ENCODE assay signal across 29 cellular contexts in the genomic region with DNA sequence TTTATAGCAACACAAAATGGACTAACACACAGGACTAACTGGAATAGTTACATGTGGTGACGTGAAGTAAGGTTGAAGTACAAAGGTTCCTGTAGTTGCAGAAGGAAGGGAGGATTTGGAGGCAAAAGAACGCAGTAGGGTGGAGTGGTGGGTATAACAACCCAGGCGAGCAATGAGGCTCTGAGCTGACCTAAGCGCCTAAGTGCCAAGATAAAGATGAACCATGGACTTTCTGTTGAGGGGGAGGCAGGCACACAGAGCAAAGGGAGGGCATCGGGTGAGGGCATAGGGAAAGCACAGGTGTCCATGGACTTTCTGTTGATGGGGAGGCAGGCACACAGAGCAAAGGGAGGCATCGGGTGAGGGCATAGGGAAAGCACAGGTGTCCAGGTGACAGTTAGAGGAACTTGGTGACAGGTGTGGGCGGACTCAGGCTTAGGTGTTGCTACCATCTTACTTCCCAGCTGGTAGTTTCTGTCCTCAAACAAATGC. TPM values are rescaled to one million over a fixed set of nuclear protein-coding genes. Genes with fewer than 3 reads are reported as not detected.
DNase-seq lines count a peak whose midpoint lies in the region; ATAC-seq, FAIRE-seq and TF ChIP-seq lines count a peak whose summit lies in the region.
"Had no signal": no experiment of that assay in that cellular context is flagged by ENCODE, and none has a peak within 500 bp of the region (broad histone marks: within the 10 kb centered on the region; RNA-seq: fewer than 3 reads in every experiment).

No MANE protein-coding gene starts in this region.

- H2BK15ac ChIP-seq in H9 (ENCODE audit: low read depth, low read length): no peak overlapping the region

- 79% methylated on average over 7 of the region's 7 CpGs for WGBS in A549 (ENCODE audit: missing lambda C conversion rate)
- no CpG with 5 or more reads among the region's 7 CpGs for WGBS in H9 (ENCODE audit: extremely low coverage, insufficient read length, low lambda C conversion rate)
- 78 to 92% (median 87%) methylated on average over 7 of the region's 7 CpGs for WGBS in adrenal gland, 4 donors

- no peak overlapping the region for H3T11ph ChIP-seq in H9 (ENCODE audit: low read length)

- H4K20me1 ChIP-seq in OCI-LY7 (ENCODE audit: insufficient read depth, low read length) (no peaks in the 10 kb centered on the region), osteoblast (ENCODE audit: insufficient read depth, low read length) (no peaks in the 10 kb centered on the region), H9 (ENCODE audit: control insufficient read depth, insufficient read depth, insufficient read length) (peaks cover 3% of the 10 kb centered on the region)

- no peak for TF ChIP-seq RAD21 in A549 (conservative IDR thresholded peaks at IDR 0.05 in 1 of 2, IDR thresholded peaks at IDR 0.05 in 1 of 2)

- no peak overlapping the region for H2BK120ac ChIP-seq in H9 (ENCODE audit: low read depth, low read length, poor library complexity, severe bottlenecking)

- H2BK12ac ChIP-seq in H9 (ENCODE audit: insufficient read length, low read depth, low read length): no peak overlapping the region

- H3K4me3 Mint-ChIP-seq in H9: no peak overlapping the region
- H3K4me3 Mint-ChIP-seq: neural progenitor cell had no signal

- peaks cover 22 to 65% (median 60%) of the 10 kb centered on the region in 3 experiments for H3K36me3 Mint-ChIP-seq in H9 (ENCODE audit: insufficient read depth in 1 of 3, low read depth in 3 of 3)
- H3K36me3 Mint-ChIP-seq: neural progenitor cell had no signal

- DNase-seq in A549 (ENCODE audit: low read depth in 1 of 2, low spot score in 1 of 2) (no peak), OCI-LY7 (ENCODE audit: low spot score) (peak; percentile 86), kidney (peak; percentile 17), osteoblast (ENCODE audit: insufficient read length, low spot score, missing footprints) (peak; percentile 39), H9 (no peak), adrenal gland (no peak)
- no peak for DNase-seq in activated CD4-positive, CD25-positive, alpha-beta regulatory T cell (lab: John Stamatoyannopoulos, UW)
- DNase-seq: activated CD8-positive, alpha-beta memory T cell treated with anti-CD3 and anti-CD28 coated beads for 24 hours; activated naive CD4-positive, alpha-beta T cell treated with Interleukin-2 at 50 U/mL for 16 hours; activated T-cell treated with anti-CD3 and anti-CD28 coated beads, Interleukin-2, amount 50 U/mL, for 48 hours; C1 segment of cervical spinal cord; DMS 273 treated with DMSO at 0.1 percent for 48 hours; heart left ventricle; left ventricle myocardium inferior; midbrain; MV-4-11; NCI-H1694 treated with DMSO at 0.1 percent for 48 hours; NCI-H226; NCI-H774; PC-3; retina had no signal

- no peaks in the 10 kb centered on the region for H3K27me3 Mint-ChIP-seq in H9 (ENCODE audit: low read depth)

- CTCF ChIA-PET in A549 (lab: Yijun Ruan, JAX) (interaction anchor here (0.7 to 24.7 kb wide), 3 partner anchors 21 to 37 kb away, joined by 3 to 705 read pairs (median 6); partner anchors contain the start of gene TNFRSF1A), OCI-LY7 (lab: Charles Lee; ENCODE audit: unreplicated experiment) (interaction anchor here (0.6 kb wide), 1 partner anchor 14 kb away, joined by 3 read pairs; no protein-coding TSS in a partner anchor)

- peaks cover 12% of the 10 kb centered on the region in 2 experiments for H3K4me1 Mint-ChIP-seq in H9

- H3K4ac ChIP-seq in H9 (ENCODE audit: low read depth, low read length): no peak overlapping the region

- no peak overlapping the region for H3K27ac Mint-ChIP-seq in H9
- H3K27ac Mint-ChIP-seq: neural progenitor cell had no signal

- H3K23me2 ChIP-seq in H9 (ENCODE audit: insufficient read length, low read depth, low read length, poor library complexity, severe bottlenecking): peaks cover 4% of the 10 kb centered on the region

- H3K79me2 ChIP-seq in OCI-LY7 (ENCODE audit: insufficient read depth, low read depth, low read length) (no peaks in the 10 kb centered on the region), osteoblast (ENCODE audit: insufficient read depth, low read length) (no peaks in the 10 kb centered on the region), H9 (ENCODE audit: insufficient read depth, low read length) (no peaks in the 10 kb centered on the region)

- H3K14ac ChIP-seq in H9 (ENCODE audit: insufficient read depth, low read length): no peak overlapping the region

- no peaks in the 10 kb centered on the region for H3K79me1 ChIP-seq in H9 (ENCODE audit: insufficient read depth, low read depth, low read length, poor library complexity, severe bottlenecking)

- POLR2A ChIA-PET in A549 (lab: Yijun Ruan, JAX): interaction anchor here (1.3 kb wide), 1 partner anchor 24 kb away, joined by 5 read pairs; no protein-coding TSS in a partner anchor
- POLR2A ChIA-PET in OCI-LY7 (lab: Charles Lee): interaction anchor here (0.7 to 8.3 kb wide), 6 partner anchors 15 to 163 kb away, joined by 4 to 55 read pairs (median 4); partner anchors contain the start of gene CD27

- H3K36me3 ChIP-seq in OCI-LY7 (ENCODE audit: insufficient read depth, low read length): no peaks in the 10 kb centered on the region
- peaks cover 12 to 22% of the 10 kb centered on the region in 2 donors for H3K36me3 ChIP-seq in kidney (ENCODE audit: control insufficient read depth in 1 of 2, insufficient read depth in 2 of 2, low read length in 2 of 2)
- no peaks in the 10 kb centered on the region for H3K36me3 ChIP-seq in osteoblast (ENCODE audit: insufficient read depth, low read length)
- H3K36me3 ChIP-seq in adrenal gland (replicated peaks in 1 of 2): no peaks in the 10 kb centered on the region
- H3K36me3 ChIP-seq: cardiac muscle cell, heart left ventricle, left ventricle myocardium inferior, neural progenitor cell had no signal

- peak overlapping the region in 1 of 2 donors; percentile 23 for H3K9ac ChIP-seq in kidney (ENCODE audit: low read length in 2 of 2)
- H3K9ac ChIP-seq in H9 (ENCODE audit: extremely low read depth, insufficient read length, low read length): no peak overlapping the region
- H3K9ac ChIP-seq: KMS-11, neural progenitor cell had no signal

- H3K9me2 ChIP-seq in OCI-LY7 (ENCODE audit: insufficient read depth, low read length): no peaks in the 10 kb centered on the region

- no peak for ATAC-seq in A549
- no peak for ATAC-seq in HG03354 (IDR thresholded peaks at IDR 0.05; ENCODE audit: poor library complexity, severe bottlenecking, unreplicated experiment)
- ATAC-seq: HCT116, heart left ventricle, PC-3 had no signal

- no TSS peak for BruUV-seq in OCI-LY7 (replicated peaks; lab: Mats Ljungman, UMichigan)

- TF ChIP-seq EP300 in A549 (IDR thresholded peaks at IDR 0.05): no peak

- no peak overlapping the region for H3K23ac ChIP-seq in H9 (ENCODE audit: insufficient read length, low read depth, low read length)

- H2BK20ac ChIP-seq in H9 (ENCODE audit: low read depth, low read length, poor library complexity, severe bottlenecking): no peak overlapping the region

- no peaks in the 10 kb centered on the region; a peak in 1 of 5 replicates for H3K9me3 Mint-ChIP-seq in H9
- H3K9me3 Mint-ChIP-seq: neural progenitor cell had no signal

- no peak overlapping the region for H3K56ac ChIP-seq in H9 (ENCODE audit: insufficient read length, low read depth, low read length)

- intact Hi-C loops in OCI-LY7 (cut with micrococcal nuclease; ENCODE audit: unreplicated experiment) (loop anchor here (5.0 kb wide), 1 partner anchor 1533 kb away; no protein-coding TSS in a partner anchor), kidney (cut with DNase I) (no loop called here), adrenal gland (cut with DNase I) (no loop called here)

- no peak overlapping the region for H4K91ac ChIP-seq in H9 (ENCODE audit: insufficient read length, low read depth, low read length)

- H3K27ac ChIP-seq in A549 (peak overlapping the region; percentile 98; a peak in 5 of 6 replicates), OCI-LY7 (ENCODE audit: low read depth, low read length, poor library complexity, severe bottlenecking) (peak overlapping the region; percentile 81), kidney (ENCODE audit: low read depth in 2 of 2, low read length in 2 of 2) (peak overlapping the region; percentile 34 to 84), osteoblast (ENCODE audit: low read depth, low read length) (no peak overlapping the region), H9 (ENCODE audit: insufficient read length, low read depth, low read length) (no peak overlapping the region), adrenal gland (no peak overlapping the region)
- H3K27ac ChIP-seq: cardiac muscle cell, KMS-11, neural progenitor cell had no signal

- FAIRE-seq in A549 (lab: Jason Lieb, UNC) (no peak), kidney (lab: Jason Lieb, UNC) (no peak)
- FAIRE-seq: G401.6, TTC549 had no signal

- TF ChIP-seq POLR2A in A549 (IDR thresholded peaks at IDR 0.05; ENCODE audit: low read length) (no peak), adrenal gland (IDR thresholded peaks at IDR 0.05) (no peak)

- no peak overlapping the region for H2BK5ac ChIP-seq in H9 (ENCODE audit: insufficient read length, low read length)

- no peak overlapping the region for H3K18ac ChIP-seq in H9 (ENCODE audit: insufficient read length, low read depth, low read length)

- H3K9me3 ChIP-seq in A549: no peaks in the 10 kb centered on the region
- no peaks in the 10 kb centered on the region for H3K9me3 ChIP-seq in OCI-LY7 (ENCODE audit: low read length)
- H3K9me3 ChIP-seq in kidney (ENCODE audit: control insufficient read depth in 1 of 2, low read length in 2 of 2): no peaks in the 10 kb centered on the region
- no peaks in the 10 kb centered on the region for H3K9me3 ChIP-seq in osteoblast (ENCODE audit: low read depth, low read length)
- H3K9me3 ChIP-seq in H9 (ENCODE audit: control insufficient read depth, low read depth, low read length): no peaks in the 10 kb centered on the region
- H3K9me3 ChIP-seq in adrenal gland (replicated peaks in 1 of 3): no peaks in the 10 kb centered on the region
- H3K9me3 ChIP-seq: heart left ventricle, left ventricle myocardium inferior had no signal

- H3K27me3 ChIP-seq in osteoblast (ENCODE audit: insufficient read depth, low read length) (peaks cover 2% of the 10 kb centered on the region), H9 (ENCODE audit: insufficient read depth, low read length) (no peaks in the 10 kb centered on the region), adrenal gland (no peaks in the 10 kb centered on the region)
- H3K27me3 ChIP-seq: cardiac muscle cell, heart left ventricle, neural progenitor cell had no signal

- H4K5ac ChIP-seq in H9 (ENCODE audit: insufficient read length, low read depth, low read length): no peak overlapping the region

- H2AFZ ChIP-seq in OCI-LY7 (ENCODE audit: low read length) (peak overlapping the region; percentile 56; the same call in 1 of the 2 replicates), osteoblast (ENCODE audit: low read length) (no peak overlapping the region), H9 (ENCODE audit: low read length) (no peak overlapping the region)
- H2AFZ ChIP-seq: neural progenitor cell had no signal

- TF ChIP-seq CTCF in A549 (IDR thresholded peaks at IDR 0.05) (no peak), OCI-LY7 (conservative IDR thresholded peaks at IDR 0.05; ENCODE audit: low read length) (no peak), kidney (IDR thresholded peaks at IDR 0.05; ENCODE audit: borderline replicate concordance, extremely low read depth, insufficient read depth) (no peak), osteoblast (IDR thresholded peaks at IDR 0.05; ENCODE audit: extremely low read depth, low read depth, low read length) (no peak), H9 (conservative IDR thresholded peaks at IDR 0.05) (no peak), adrenal gland (IDR thresholded peaks at IDR 0.05) (no peak)

- H4K8ac ChIP-seq in H9 (replicated peaks; ENCODE audit: insufficient read length, low read depth, low read length): no peak overlapping the region

- no peak overlapping the region for H2AK5ac ChIP-seq in H9 (ENCODE audit: insufficient read length, low read length)

- peak overlapping the region; percentile 75; the same call in 2 of the 3 replicates for H3K4me2 ChIP-seq in A549
- H3K4me2 ChIP-seq in OCI-LY7 (ENCODE audit: low read length): peak overlapping the region; percentile 59
- H3K4me2 ChIP-seq in osteoblast (ENCODE audit: insufficient read depth, low read length): no peak overlapping the region
- no peak overlapping the region for H3K4me2 ChIP-seq in H9 (ENCODE audit: insufficient read depth, insufficient read length, low read length)
- H3K4me2 ChIP-seq: KMS-11, neural progenitor cell had no signal

- no peak overlapping the region for H3K4me3 ChIP-seq in A549
- peak overlapping the region; percentile 24 for H3K4me3 ChIP-seq in OCI-LY7 (ENCODE audit: low read depth, low read length, poor library complexity, severe bottlenecking)
- H3K4me3 ChIP-seq in kidney (ENCODE audit: low read length in 2 of 2): no peak overlapping the region
- H3K4me3 ChIP-seq in osteoblast (ENCODE audit: insufficient read depth, low read length): no peak overlapping the region
- H3K4me3 ChIP-seq in adrenal gland: no peak overlapping the region
- H3K4me3 ChIP-seq: cardiac muscle cell, heart left ventricle, left ventricle myocardium inferior, neural progenitor cell had no signal

- H3K4me1 ChIP-seq in A549 (peaks cover 41% of the 10 kb centered on the region), OCI-LY7 (ENCODE audit: insufficient read depth, low read length, poor library complexity, severe bottlenecking) (peaks cover 67% of the 10 kb centered on the region), kidney (ENCODE audit: control insufficient read depth in 1 of 2, insufficient read depth in 1 of 2, low read depth in 1 of 2, low read length in 2 of 2) (peaks cover 19% of the 10 kb centered on the region in 2 donors), osteoblast (ENCODE audit: insufficient read depth, low read length) (peaks cover 10% of the 10 kb centered on the region), H9 (ENCODE audit: insufficient read depth, low read length) (no peaks in the 10 kb centered on the region), adrenal gland (replicated peaks in 1 of 2) (peaks cover 0 to 8% of the 10 kb centered on the region in 2 donors)
- H3K4me1 ChIP-seq: neural progenitor cell had no signal

RNA-seq across cellular contexts. Expression of gene SCNN1A, which starts 15.2 kb away (rescaled TPM):
- polyA plus RNA-seq in A549 (2011; rRNA removed) (7.0 and 7.6 TPM in 2 replicates), A549 (2017; fragmentation: RNase III; extraction: RNeasy Plus Mini Kit Qiagen cat#74134 plus additional on column Dnase treatment) (4.3 to 6.0 TPM (median 5.7 TPM) in 3 replicates), kidney (ENCODE audit: insufficient read depth, low read depth, low replicate concordance) (225 TPM), adrenal gland (1 to 10 TPM; 4.3 to 5.3 (median 5.1) TPM)
- 4.2 and 6.8 TPM in 2 replicates for polyA plus RNA-seq in A549 (2012; cell fraction: cytosol; rRNA removed)
- polyA plus RNA-seq in A549 (2012; cell fraction: nucleus; rRNA removed): 14.1 and 14.4 TPM in 2 replicates
- 6.4 and 12.4 TPM in 2 replicates for polyA minus RNA-seq in A549 (2011; rRNA and poly(A)+ RNA removed)
- 0.35 and 0.51 TPM in 2 replicates for total RNA-seq in OCI-LY7 (2014; rRNA removed; shearing (Covaris generic))
- total RNA-seq in OCI-LY7 (2022) (1.0 and 1.3 TPM in 2 replicates), kidney (452 TPM), osteoblast (under 0.01 and 0.36 TPM in 2 replicates), H9 (2021) (104 and 111 TPM in 2 replicates), adrenal gland (10 to 100 TPM in 7 of 8 donors, 1 to 10 TPM in 1; 7.6 to 38.0 (median 17.3) TPM)
- polyA plus RNA-seq: cardiac muscle cell had no signal

RNA-seq across cellular contexts. Expression of gene TNFRSF1A, which starts 18.2 kb away (rescaled TPM):
- polyA plus RNA-seq in A549 (2011; rRNA removed) (460 and 621 TPM in 2 replicates), A549 (2017; fragmentation: RNase III; extraction: RNeasy Plus Mini Kit Qiagen cat#74134 plus additional on column Dnase treatment) (324 to 416 TPM (median 367 TPM) in 3 replicates), kidney (ENCODE audit: insufficient read depth, low read depth, low replicate concordance) (99.6 TPM), adrenal gland (100 to 1,000 TPM in 2 of 3 donors, 10 to 100 TPM in 1; 91.8 to 167 (median 160) TPM)
- polyA plus RNA-seq in A549 (2012; cell fraction: cytosol; rRNA removed): 275 and 344 TPM in 2 replicates
- 409 and 455 TPM in 2 replicates for polyA plus RNA-seq in A549 (2012; cell fraction: nucleus; rRNA removed)
- polyA minus RNA-seq in A549 (2011; rRNA and poly(A)+ RNA removed): 307 and 325 TPM in 2 replicates
- 23.4 and 37.3 TPM in 2 replicates for total RNA-seq in OCI-LY7 (2014; rRNA removed; shearing (Covaris generic))
- total RNA-seq in OCI-LY7 (2022) (50.9 and 55.7 TPM in 2 replicates), kidney (186 TPM), osteoblast (228 and 255 TPM in 2 replicates), H9 (2021) (55.9 and 59.9 TPM in 2 replicates), adrenal gland (100 to 1,000 TPM; 181 to 386 (median 262) TPM)

RNA-seq across cellular contexts. Expression of gene LTBR, which starts 23.8 kb away (rescaled TPM):
- polyA plus RNA-seq in A549 (2011; rRNA removed) (57.3 and 63.9 TPM in 2 replicates), A549 (2017; fragmentation: RNase III; extraction: RNeasy Plus Mini Kit Qiagen cat#74134 plus additional on column Dnase treatment) (90.4 to 110 TPM (median 109 TPM) in 3 replicates), kidney (ENCODE audit: insufficient read depth, low read depth, low replicate concordance) (77.8 TPM), adrenal gland (100 to 1,000 TPM in 2 of 3 donors, 10 to 100 TPM in 1; 71.0 to 165 (median 119) TPM)
- 72.7 and 103 TPM in 2 replicates for polyA plus RNA-seq in A549 (2012; cell fraction: cytosol; rRNA removed)
- 137 and 148 TPM in 2 replicates for polyA plus RNA-seq in A549 (2012; cell fraction: nucleus; rRNA removed)
- polyA minus RNA-seq in A549 (2011; rRNA and poly(A)+ RNA removed): 47.1 and 54.7 TPM in 2 replicates
- total RNA-seq in OCI-LY7 (2014; rRNA removed; shearing (Covaris generic)): not detected in 2 replicates
- total RNA-seq in OCI-LY7 (2022) (not detected in 2 replicates), kidney (114 TPM), osteoblast (110 and 121 TPM in 2 replicates), H9 (2021) (3.4 and 4.8 TPM in 2 replicates), adrenal gland (100 to 1,000 TPM; 108 to 295 (median 174) TPM)

RNA-seq across cellular contexts. Expression of gene PLEKHG6, which starts 49.6 kb away (rescaled TPM):
- 0.25 and 0.31 TPM in 2 replicates for polyA plus RNA-seq in A549 (2011; rRNA removed)
- polyA plus RNA-seq in A549 (2012; cell fraction: cytosol; rRNA removed): 0.26 and 0.70 TPM in 2 replicates
- polyA plus RNA-seq in A549 (2012; cell fraction: nucleus; rRNA removed): 0.26 and 0.33 TPM in 2 replicates
- 0.15 to 0.29 TPM (median 0.16 TPM) in 3 replicates for polyA plus RNA-seq in A549 (2017; fragmentation: RNase III; extraction: RNeasy Plus Mini Kit Qiagen cat#74134 plus additional on column Dnase treatment)
- 0.41 and 0.88 TPM in 2 replicates for polyA minus RNA-seq in A549 (2011; rRNA and poly(A)+ RNA removed)
- not detected in 2 replicates for total RNA-seq in OCI-LY7 (2014; rRNA removed; shearing (Covaris generic))
- not detected in 2 replicates for total RNA-seq in OCI-LY7 (2022)
- 2.5 TPM for total RNA-seq in kidney
- 2.9 TPM for polyA plus RNA-seq in kidney (ENCODE audit: insufficient read depth, low read depth, low replicate concordance)
- total RNA-seq in osteoblast: not detected in 2 replicates
- total RNA-seq in H9 (2021): 17.7 and 20.0 TPM in 2 replicates
- total RNA-seq in adrenal gland: 1 to 10 TPM in 2 of 8 donors, under 1 TPM in 5, not detected in 1; 0.23 to 1.9 (median 0.51) TPM
- polyA plus RNA-seq in adrenal gland: 1 to 10 TPM in 1 of 3 donors, under 1 TPM in 1, not detected in 1; 0.32 to 5.8 TPM
- total RNA-seq: dermis microvascular lymphatic vessel endothelial cell had no signal

Comparison
In these comparisons a context has a peak if more than half of its experiments do, and no peak if none do; other contexts are left out.
1. DNase-seq: peak in OCI-LY7 (single experiment), kidney (single experiment) and osteoblast (single experiment); none in A549 (0 of 2), H9 (single experiment), activated CD4-positive, CD25-positive, alpha-beta regulatory T cell (0 of 4) and adrenal gland (0 of 7).
2. H3K27ac ChIP-seq: peak in A549 (2 of 2), OCI-LY7 (single experiment) and kidney (2 of 2); none in osteoblast (single experiment), H9 (single experiment) and adrenal gland (0 of 5).
3. H3K4me2 ChIP-seq: peak in A549 (single experiment) and OCI-LY7 (single experiment); none in osteoblast (single experiment) and H9 (single experiment).
4. RNA of gene LTBR, which starts 23.8 kb away (total RNA-seq): 108 to 295 TPM in adrenal gland, 110 to 121 TPM in osteoblast and 114 TPM in kidney (single experiment); 3.4 to 4.8 TPM in H9 and not detected in OCI-LY7; every median in the first group is over 10 times any median in the second.